In genomic region chr16:67825119-67825518, GRCh38 we compare ENCODE assay signal across 26 cellular contexts. TPM values are rescaled to one million over a fixed set of nuclear protein-coding genes. Genes with fewer than 3 reads are reported as not detected.
"Had no signal": no experiment of that assay in that cellular context is flagged by ENCODE, and none has a peak within 500 bp of the region (broad histone marks: within the 10 kb centered on the region; RNA-seq: fewer than 3 reads in every experiment).

No MANE protein-coding gene starts in this region.

- H3K27ac Mint-ChIP-seq: activated CD8-positive, alpha-beta T cell treated with anti-CD3 and anti-CD28 coated beads, Interleukin-2, amount 10 ng/mL, durations not matched to agents 7 days and 5 days; immature natural killer cell had no signal

- DNase-seq: activated CD4-positive, alpha-beta T cell treated with anti-CD3 and anti-CD28 coated beads for 1 hour; activated CD4-positive, alpha-beta T cell treated with anti-CD3 and anti-CD28 coated beads, Interleukin-2, amount 50 U/mL, for 1 hour; activated CD8-positive, alpha-beta T cell treated with anti-CD3 and anti-CD28 coated beads, Interleukin-2, amount 10 ng/mL, durations not matched to agents 7 days and 5 days; activated T-cell treated with anti-CD3 and anti-CD28 coated beads, Interleukin-2, amount 50 U/mL, for 1 hour; central memory CD4-positive, alpha-beta T cell; dermis blood vessel endothelial cell; effector memory CD4-positive, alpha-beta T cell; glutamatergic neuron; immature natural killer cell; lower lobe of right lung; naive thymus-derived CD4-positive, alpha-beta T cell; ovary; spleen; stimulated activated CD4-positive, alpha-beta T cell treated with anti-CD3 and anti-CD28 coated beads, Interleukin-4, amount 100 ng/mL, for 1 hour; stimulated activated naive CD8-positive, alpha-beta T cell treated with anti-CD3 and anti-CD28 coated beads, Interleukin-15, Interleukin-2, amounts not matched to agents 100 U/mL and 50 U/mL, for 24 hours; T-helper 1 cell; WERI-Rb-1 had no signal

- H3K9me3 Mint-ChIP-seq: activated naive CD4-positive, alpha-beta T cell treated with anti-CD3 and anti-CD28 coated beads, Interleukin-2, amount 50 U/mL, for 72 hours; immature natural killer cell; naive thymus-derived CD4-positive, alpha-beta T cell had no signal

- H3K79me2 ChIP-seq: hepatocyte had no signal

- H3K9me3 ChIP-seq: esophagus muscularis mucosa, lower lobe of right lung, ovary, prostate gland, spleen, upper lobe of left lung had no signal

- ATAC-seq: activated CD8-positive, alpha-beta T cell treated with anti-CD3 and anti-CD28 coated beads, Interleukin-2, amount 10 ng/mL, durations not matched to agents 7 days and 5 days; activated naive CD4-positive, alpha-beta T cell treated with anti-CD3 and anti-CD28 coated beads, Interleukin-2, amount 50 U/mL, for 72 hours; left lobe of liver; lower lobe of right lung; naive thymus-derived CD4-positive, alpha-beta T cell; stimulated activated naive CD8-positive, alpha-beta T cell treated with anti-CD3 and anti-CD28 coated beads, Interleukin-15, Interleukin-2, amounts not matched to agents 100 U/mL and 50 U/mL, for 24 hours had no signal

- H3K36me3 ChIP-seq: ovary had no signal

- H3K27me3 ChIP-seq: esophagus muscularis mucosa, hepatocyte, ovary, spleen, upper lobe of left lung had no signal

- H3K4me3 Mint-ChIP-seq: activated CD8-positive, alpha-beta T cell treated with anti-CD3 and anti-CD28 coated beads, Interleukin-2, amount 10 ng/mL, durations not matched to agents 7 days and 5 days; immature natural killer cell had no signal

- H3K27me3 Mint-ChIP-seq: naive thymus-derived CD4-positive, alpha-beta T cell had no signal

- H3K4me1 ChIP-seq: esophagus muscularis mucosa, lower lobe of right lung, prostate gland, spleen, upper lobe of left lung had no signal

- H3K36me3 Mint-ChIP-seq: activated naive CD4-positive, alpha-beta T cell treated with anti-CD3 and anti-CD28 coated beads, Interleukin-2, amount 50 U/mL, for 72 hours had no signal

- H3K4me2 ChIP-seq: hepatocyte had no signal

- H3K4me1 Mint-ChIP-seq: immature natural killer cell had no signal

- H3K4me3 ChIP-seq: esophagus muscularis mucosa, hepatocyte, lower lobe of right lung, ovary, prostate gland, spleen, upper lobe of left lung had no signal

- FAIRE-seq: astrocyte, frontal cortex, TTC549 had no signal

- H3K27ac ChIP-seq: esophagus muscularis mucosa, hepatocyte, lower lobe of right lung, ovary, prostate gland, spleen, upper lobe of left lung, WERI-Rb-1 had no signal

- H2AFZ ChIP-seq: hepatocyte had no signal

RNA-seq across cellular contexts. Expression of gene TSNAXIP1, which starts 18.4 kb away (rescaled TPM):
- polyA plus RNA-seq: immature natural killer cell; naive thymus-derived CD4-positive, alpha-beta T cell had no signal
